Comparison of ENCODE assay signal across 20 cellular contexts in the genomic region with DNA sequence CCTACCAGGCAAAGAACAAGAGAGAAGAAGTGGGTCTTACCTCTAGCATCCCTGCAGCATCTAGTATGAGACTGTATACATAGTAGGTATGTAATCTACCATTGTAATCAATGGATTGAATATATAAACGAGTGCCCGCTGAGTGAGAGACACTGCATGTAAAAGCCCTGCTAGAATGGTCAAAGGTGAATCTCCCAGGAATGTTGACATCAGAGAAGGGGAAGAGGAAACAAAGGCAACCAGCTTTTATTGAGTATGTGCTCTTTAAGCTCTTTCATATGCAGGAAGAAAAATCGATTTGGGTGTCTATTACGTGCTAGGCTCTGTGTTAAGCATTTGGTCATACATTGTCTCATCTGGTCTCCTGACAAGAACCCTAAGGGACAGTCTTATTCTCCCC.
A peak's percentile ranks its signal among the peaks of the same experiment; 100 is the strongest.
DNase-seq lines count a peak whose midpoint lies in the region; ATAC-seq, FAIRE-seq and TF ChIP-seq lines count a peak whose summit lies in the region.
"Had no signal": no experiment of that assay in that cellular context is flagged by ENCODE, and none has a peak within 500 bp of the region (broad histone marks: within the 10 kb centered on the region; RNA-seq: fewer than 3 reads in every experiment).

No MANE protein-coding gene starts in this region.

- H3K79me2 ChIP-seq in HepG2 (ENCODE audit: insufficient read depth, low read length) = no peaks in the 10 kb centered on the region

- H3K4me3 ChIP-seq in liver (ENCODE audit: low read depth in 1 of 3, low read length in 3 of 3) (no peak overlapping the region), HepG2 (replicated peaks in 1 of 3; ENCODE audit: insufficient read depth in 1 of 3, low read depth in 2 of 3, low read length in 3 of 3) (no peak overlapping the region), transverse colon (no peak overlapping the region), pancreas (no peak overlapping the region)
- H3K4me3 ChIP-seq: K562, MG63 had no signal

- TF ChIP-seq RAD21 in liver (IDR thresholded peaks at IDR 0.05) = no peak
- TF ChIP-seq RAD21 in HepG2 (CRISPR knock-in tag; IDR thresholded peaks at IDR 0.05) = no peak

- POLR2A ChIA-PET in HepG2 (lab: Yijun Ruan, JAX) = no interaction called here

- no TSS peak for BruUV-seq in HepG2 (replicated peaks; lab: Mats Ljungman, UMichigan)

- FAIRE-seq in HepG2 (lab: Jason Lieb, UNC) (no peak), pancreas (lab: Jason Lieb, UNC) (no peak)
- FAIRE-seq: GM19239, H1, K562 had no signal

- DNase-seq in HepG2 (ENCODE audit: low spot score) (no peak), NCI-H146 treated with DMSO at 0.1 percent for 48 hours (lab: John Stamatoyannopoulos, UW; ENCODE audit: unreplicated experiment) (peak; percentile 84), left colon (no peak), transverse colon (no peak), pancreas (no peak), posterior cingulate gyrus (no peak), RKO (ENCODE audit: low spot score) (no peak)
- DNase-seq: Caco-2; CD4-positive, alpha-beta T cell; EL; GF-D8; MG63; NCI-H1436 treated with DMSO at 0.1 percent for 48 hours; NCI-H226; NCI-H526 treated with DMSO at 0.1 percent for 48 hours; RPMI8226 had no signal

- no peaks in the 10 kb centered on the region for H3K27me3 ChIP-seq in liver (ENCODE audit: control insufficient read depth in 4 of 4, insufficient read depth in 4 of 4, low read length in 3 of 4)
- no peaks in the 10 kb centered on the region for H3K27me3 ChIP-seq in HepG2 (ENCODE audit: control insufficient read depth in 1 of 2, insufficient read depth in 2 of 2, low read length in 2 of 2)
- no peaks in the 10 kb centered on the region for H3K27me3 ChIP-seq in transverse colon
- no peaks in the 10 kb centered on the region for H3K27me3 ChIP-seq in pancreas
- H3K27me3 ChIP-seq: MG63 had no signal

- ATAC-seq in HepG2 = no peak
- ATAC-seq in left colon = peak; percentile 74
- ATAC-seq in pancreas = no peak
- ATAC-seq: K562 had no signal

- no peaks in the 10 kb centered on the region for H4K20me1 ChIP-seq in HepG2 (ENCODE audit: insufficient read depth, low read length)

- no peak overlapping the region for H2AFZ ChIP-seq in HepG2 (ENCODE audit: low read length)

- H3K27ac ChIP-seq in liver (ENCODE audit: low read depth in 1 of 2, low read length in 2 of 2) (peak overlapping the region in 1 of 2 donors; percentile 31), HepG2 (ENCODE audit: extremely low read length, insufficient read depth, low read length) (no peak overlapping the region), transverse colon (peak overlapping the region; percentile 55 to 77 (median 64)), pancreas (peak overlapping the region in 1 of 4 donors; percentile 28)

- H3K9me3 ChIP-seq in liver (ENCODE audit: control insufficient read depth in 4 of 4, low read length in 3 of 4) (no peaks in the 10 kb centered on the region), HepG2 (ENCODE audit: low read length) (no peaks in the 10 kb centered on the region), transverse colon (no peaks in the 10 kb centered on the region), pancreas (no peaks in the 10 kb centered on the region)
- H3K9me3 ChIP-seq: Caco-2, MG63 had no signal

- intact Hi-C loops in HepG2 (cut with micrococcal nuclease; ENCODE audit: unreplicated experiment) (no loop called here), left colon (cut with DNase I, micrococcal nuclease) (no loop called here), transverse colon (cut with DNase I; ENCODE audit: low total_unique reads) (no loop called here), pancreas (cut with DNase I) (no loop called here), posterior cingulate gyrus (cut with DNase I) (no loop called here)

- TF ChIP-seq POLR2A in HepG2 (IDR thresholded peaks at IDR 0.05; ENCODE audit: insufficient read depth in 1 of 2, low read depth in 2 of 2, low read length in 2 of 2) = no peak
- TF ChIP-seq POLR2A in transverse colon (IDR thresholded peaks at IDR 0.05) = no peak

- no peak for TF ChIP-seq EP300 in HepG2 (IDR thresholded peaks at IDR 0.05; ENCODE audit: low read depth in 2 of 2, low read length in 2 of 2)
- no peak for TF ChIP-seq EP300 in HepG2 (CRISPR knock-in tag; IDR thresholded peaks at IDR 0.05; ENCODE audit: borderline replicate concordance)
- TF ChIP-seq EP300 in transverse colon (IDR thresholded peaks at IDR 0.05; ENCODE audit: low read depth) = no peak

- CTCF ChIA-PET in HepG2 (lab: Yijun Ruan, JAX; ENCODE audit: low intra/inter-chr PET ratio, low total read pairs) = no interaction called here

- 30% methylated on average over 4 of the region's 4 CpGs for WGBS in liver
- 14% methylated on average over 4 of the region's 4 CpGs for WGBS in HepG2 (ENCODE audit: low lambda C conversion rate)
- WGBS in transverse colon (ENCODE audit: low coverage in 1 of 2), 2 donors = 67% methylated on average over 4 of the region's 4 CpGs; no CpG with 5 or more reads in 1 of the 2 donors
- WGBS in pancreas, 2 donors = 42 to 62% methylated on average over 4 of the region's 4 CpGs

- in situ Hi-C loops in HepG2 (cut with HindIII; ENCODE audit: extremely low pct_ligation_motif_present, low pct_unique_long_range_greater_than_20kb) = no loop called here
- in situ Hi-C loops in transverse colon (cut with MboI; ENCODE audit: low pct_ligation_motif_present in 1 of 4, low pct_unique_long_range_greater_than_20kb in 1 of 4, low sequenced_read_pairs in 3 of 4) = no loop called here

- H3K9ac ChIP-seq in liver (ENCODE audit: low read depth in 1 of 2, low read length in 2 of 2) = peak overlapping the region in 1 of 2 donors; percentile 31
- no peak overlapping the region for H3K9ac ChIP-seq in HepG2 (ENCODE audit: insufficient read depth, low read depth, low read length)

- H3K4me2 ChIP-seq in HepG2 (ENCODE audit: low read depth, low read length) = no peak overlapping the region

- TF ChIP-seq CTCF in liver (IDR thresholded peaks at IDR 0.05; ENCODE audit: low read depth, low read length, missing input control) = no peak
- no peak for TF ChIP-seq CTCF in HepG2 (CRISPR knock-in tag; IDR thresholded peaks at IDR 0.05)
- no peak for TF ChIP-seq CTCF in transverse colon (IDR thresholded peaks at IDR 0.05)
- TF ChIP-seq CTCF in pancreas (IDR thresholded peaks at IDR 0.05) = no peak

- H3K36me3 ChIP-seq in liver (ENCODE audit: control insufficient read depth in 4 of 4, insufficient read depth in 3 of 4, low read depth in 1 of 4, low read length in 3 of 4) = no peaks in the 10 kb centered on the region
- H3K36me3 ChIP-seq in HepG2 (replicated peaks in 1 of 2; ENCODE audit: control insufficient read depth in 1 of 2, insufficient read depth in 2 of 2, low read length in 2 of 2) = no peaks in the 10 kb centered on the region
- no peaks in the 10 kb centered on the region for H3K36me3 ChIP-seq in transverse colon
- H3K36me3 ChIP-seq in pancreas = no peaks in the 10 kb centered on the region
- H3K36me3 ChIP-seq: MG63 had no signal

- peaks cover 4 to 27% (median 16%) of the 10 kb centered on the region in 4 donors for H3K4me1 ChIP-seq in liver (ENCODE audit: control insufficient read depth in 4 of 4, insufficient read depth in 4 of 4, low read length in 3 of 4)
- no peaks in the 10 kb centered on the region for H3K4me1 ChIP-seq in HepG2 (ENCODE audit: insufficient read depth, low read length)
- peaks cover 0 to 8% (median 0%) of the 10 kb centered on the region in 4 donors for H3K4me1 ChIP-seq in transverse colon
- H3K4me1 ChIP-seq in pancreas = no peaks in the 10 kb centered on the region
- H3K4me1 ChIP-seq: Caco-2 had no signal

TF ChIP-seq in liver, 16 proteins besides CTCF, POLR2A, EP300 and RAD21:
- TF ChIP-seq HNF4G (IDR thresholded peaks at IDR 0.05) (no peak), TAF1 (conservative IDR thresholded peaks at IDR 0.05) (no peak), SP1 (IDR thresholded peaks at IDR 0.05) (peak; percentile 52)

TF ChIP-seq in HepG2, 621 proteins besides CTCF, POLR2A, EP300 and RAD21 (continues in another document):
- no peak for TF ChIP-seq ZNF580 (CRISPR knock-in tag; IDR thresholded peaks at IDR 0.05; ENCODE audit: borderline replicate concordance, low read depth)
- TF ChIP-seq HNRNPL (IDR thresholded peaks at IDR 0.05; ENCODE audit: low read depth, low read length) = no peak
- no peak for TF ChIP-seq ATF4 (CRISPR knock-in tag; IDR thresholded peaks at IDR 0.05)
- no peak for TF ChIP-seq U2AF2 (IDR thresholded peaks at IDR 0.05; ENCODE audit: low read depth, low read length)
- no peak for TF ChIP-seq GATAD2A (CRISPR knock-in tag; IDR thresholded peaks at IDR 0.05)
- no peak for TF ChIP-seq EED (CRISPR knock-in tag; IDR thresholded peaks at IDR 0.05)
- no peak for TF ChIP-seq ONECUT2 (CRISPR knock-in tag; IDR thresholded peaks at IDR 0.05)
- no peak for TF ChIP-seq ZNF121 (CRISPR knock-in tag; IDR thresholded peaks at IDR 0.05)
- no peak for TF ChIP-seq TERF1 (CRISPR knock-in tag; IDR thresholded peaks at IDR 0.05)
- TF ChIP-seq SP1 (IDR thresholded peaks at IDR 0.05) = no peak
- no peak for TF ChIP-seq SP1 (CRISPR knock-in tag; IDR thresholded peaks at IDR 0.05)
- no peak for TF ChIP-seq ZSCAN29 (CRISPR knock-in tag; conservative IDR thresholded peaks at IDR 0.05)
- TF ChIP-seq ZNF329 (CRISPR knock-in tag; IDR thresholded peaks at IDR 0.05; ENCODE audit: low read depth) = no peak
- TF ChIP-seq ZFYVE20 (CRISPR knock-in tag; IDR thresholded peaks at IDR 0.05; ENCODE audit: borderline replicate concordance, low read depth) = no peak
- TF ChIP-seq SALL2 (CRISPR knock-in tag; IDR thresholded peaks at IDR 0.05) = no peak
